Comparison of ENCODE assay signal across 23 cellular contexts in the genomic region with DNA sequence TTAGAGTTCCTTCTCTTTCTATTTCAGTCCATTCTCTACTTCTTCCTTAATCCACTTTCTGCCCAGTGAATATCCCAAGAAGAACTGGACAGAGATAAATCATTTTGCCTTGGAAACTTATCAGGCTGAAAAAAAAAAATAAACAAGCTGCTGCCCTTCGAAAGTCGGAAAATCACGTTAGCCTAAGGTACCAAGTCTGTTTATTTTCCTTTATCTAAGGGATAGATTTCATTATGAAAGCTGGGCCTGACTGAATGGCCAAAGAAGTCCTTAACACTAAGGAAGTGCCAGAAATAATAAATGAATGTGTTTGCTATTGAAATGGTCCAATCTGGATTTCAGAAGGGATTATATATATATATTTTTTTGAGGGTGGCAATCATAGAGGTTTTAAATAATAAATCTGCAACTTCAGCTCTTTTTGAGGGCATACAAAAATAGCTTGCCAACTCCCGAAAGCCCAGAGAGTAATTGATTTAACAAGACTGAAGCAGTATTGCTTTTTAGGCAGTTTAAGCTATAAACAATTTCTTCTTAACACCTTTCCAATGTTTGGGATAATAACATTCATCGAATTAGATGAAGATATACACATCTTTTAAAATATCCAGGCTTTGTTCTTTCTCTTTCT.
DNase-seq lines count a peak whose midpoint lies in the region; ATAC-seq, FAIRE-seq and TF ChIP-seq lines count a peak whose summit lies in the region.
"Had no signal": no experiment of that assay in that cellular context is flagged by ENCODE, and none has a peak within 500 bp of the region (broad histone marks: within the 10 kb centered on the region; RNA-seq: fewer than 3 reads in every experiment).

No MANE protein-coding gene starts in this region.

- intact Hi-C loops in IMR-90 (cut with micrococcal nuclease) (no loop called here), HepG2 (cut with micrococcal nuclease; ENCODE audit: unreplicated experiment) (no loop called here)

- TF ChIP-seq POLR2A in IMR-90 (IDR thresholded peaks at IDR 0.05; ENCODE audit: low read depth, low read length), result no peak
- no peak for TF ChIP-seq POLR2A in HepG2 (IDR thresholded peaks at IDR 0.05; ENCODE audit: insufficient read depth in 1 of 2, low read depth in 2 of 2, low read length in 2 of 2)

- H3K79me2 ChIP-seq in GM23248 (ENCODE audit: insufficient read depth), result no peaks in the 10 kb centered on the region
- H3K79me2 ChIP-seq in HepG2 (ENCODE audit: insufficient read depth, low read length), result no peaks in the 10 kb centered on the region

- H3K9me3 ChIP-seq in GM23248 (ENCODE audit: low read depth) (no peaks in the 10 kb centered on the region), IMR-90 (ENCODE audit: control insufficient read depth, insufficient read depth, low read length) (no peaks in the 10 kb centered on the region), HepG2 (ENCODE audit: low read length) (no peaks in the 10 kb centered on the region)
- H3K9me3 ChIP-seq: BE2C had no signal

- FAIRE-seq in HepG2 (lab: Jason Lieb, UNC), result no peak
- FAIRE-seq in frontal cortex (lab: Jason Lieb, UNC), result no peak
- FAIRE-seq: G401.6, GM12891, GM19239, H54 had no signal

- H4K20me1 ChIP-seq in GM23248 (ENCODE audit: insufficient read depth) (no peaks in the 10 kb centered on the region), IMR-90 (ENCODE audit: insufficient read depth, low read length) (no peaks in the 10 kb centered on the region), HepG2 (ENCODE audit: insufficient read depth, low read length) (no peaks in the 10 kb centered on the region)

- no peak overlapping the region for H2BK5ac ChIP-seq in IMR-90 (ENCODE audit: low read depth, low read length, poor library complexity, severe bottlenecking)

- H3K4ac ChIP-seq in IMR-90 (ENCODE audit: low read depth, low read length), result no peak overlapping the region

- no peak overlapping the region for H4K5ac ChIP-seq in IMR-90 (ENCODE audit: low read depth, low read length)

- H3K27me3 ChIP-seq in GM23248 (replicated peaks; ENCODE audit: insufficient read depth) (no peaks in the 10 kb centered on the region), IMR-90 (ENCODE audit: control insufficient read depth, insufficient read depth, low read length) (peaks cover under 1% of the 10 kb centered on the region; the same call in 1 of the 2 replicates), HepG2 (ENCODE audit: control insufficient read depth in 1 of 2, insufficient read depth in 2 of 2, low read length in 2 of 2) (peaks cover 0 to 40% of the 10 kb centered on the region in 2 experiments; a peak in 3 of 5 replicates)
- H3K27me3 ChIP-seq: BE2C had no signal

- no peak overlapping the region for H3K27ac ChIP-seq in GM23248
- H3K27ac ChIP-seq in IMR-90 (ENCODE audit: insufficient read depth, low read length), result no peak overlapping the region
- H3K27ac ChIP-seq in HepG2 (ENCODE audit: extremely low read length, insufficient read depth, low read length), result no peak overlapping the region

- DNase-seq in GM23248 (no peak), IMR-90 (no peak), choroid plexus epithelial cell (ENCODE audit: low read depth) (peak; percentile 9), HepG2 (ENCODE audit: low spot score) (no peak), HCEC 1CT (no peak), DMS79 treated with DMSO at 0.1 percent for 48 hours (lab: John Stamatoyannopoulos, UW) (no peak), frontal cortex (ENCODE audit: low spot score in 2 of 2) (no peak)
- DNase-seq: ACHN; BE2C; C1 segment of cervical spinal cord; CD4-positive, CD25-positive, alpha-beta regulatory T cell; CD8-positive, alpha-beta memory T cell; COR-L47; DMS 273 treated with DMSO at 0.1 percent for 48 hours; DMS53; KBM-7 had no signal

- H3K79me1 ChIP-seq in IMR-90 (ENCODE audit: low read depth in 1 of 2, low read length in 2 of 2), result no peaks in the 10 kb centered on the region

- WGBS in GM23248 (ENCODE audit: low coverage in 1 of 2, low lambda C conversion rate in 2 of 2, missing lambda C conversion rate in 2 of 2), 2 experiments, result 50 to 62% methylated on average over 5 of the region's 5 CpGs
- no CpG with 5 or more reads among the region's 5 CpGs for WGBS in IMR-90 (ENCODE audit: extremely low coverage in 2 of 2, insufficient read length in 1 of 2), 2 experiments
- 4% methylated on average over 5 of the region's 5 CpGs for WGBS in HepG2 (ENCODE audit: low lambda C conversion rate)

- 0 out of 2 replicates have a peak, but pooled peaks cover 7% of the 10 kb centered on the region for H3F3A ChIP-seq in GM23248 (ENCODE audit: insufficient read depth)

- BruUV-seq in IMR-90 (replicated peaks; lab: Mats Ljungman, UMichigan) (no TSS peak), HepG2 (replicated peaks; lab: Mats Ljungman, UMichigan) (no TSS peak)

- TF ChIP-seq EP300 in HepG2 (IDR thresholded peaks at IDR 0.05; ENCODE audit: low read depth in 2 of 2, low read length in 2 of 2), result no peak
- TF ChIP-seq EP300 in HepG2 (CRISPR knock-in tag; IDR thresholded peaks at IDR 0.05; ENCODE audit: borderline replicate concordance), result no peak

- H3K18ac ChIP-seq in IMR-90 (ENCODE audit: low read depth, low read length), result no peak overlapping the region

- no peak overlapping the region for H2AK5ac ChIP-seq in IMR-90 (ENCODE audit: low read depth, low read length)

- dilution Hi-C loops in IMR-90 (cut with HindIII; ENCODE audit: low sequenced_read_pairs, unreplicated experiment), result no loop called here

- H2BK15ac ChIP-seq in IMR-90 (ENCODE audit: low read depth, low read length), result no peak overlapping the region

- no peak overlapping the region for H3K4me2 ChIP-seq in GM23248 (ENCODE audit: unreplicated experiment)
- H3K4me2 ChIP-seq in IMR-90 (ENCODE audit: low read depth, low read length), result no peak overlapping the region
- H3K4me2 ChIP-seq in HepG2 (ENCODE audit: low read depth, low read length), result no peak overlapping the region
- H3K4me2 ChIP-seq: GM23338 had no signal

- H4K91ac ChIP-seq in IMR-90 (ENCODE audit: insufficient read depth, low read depth, low read length), result no peak overlapping the region

- CTCF ChIA-PET in IMR-90 (lab: Yijun Ruan, JAX) (interaction anchor here (0.6 to 1.1 kb wide), 3 partner anchors 24 to 208 kb away, joined by 3 read pairs; no protein-coding TSS in a partner anchor), HepG2 (lab: Yijun Ruan, JAX; ENCODE audit: low intra/inter-chr PET ratio, low total read pairs) (no interaction called here)

- H3K9me1 ChIP-seq in IMR-90 (ENCODE audit: insufficient read depth, low read length), result no peaks in the 10 kb centered on the region

- H3K9me2 ChIP-seq in GM23248 (ENCODE audit: insufficient read depth), result no peaks in the 10 kb centered on the region

- in situ Hi-C loops in GM23248 (cut with MboI), result loop anchor here (25.0 kb wide), 1 partner anchor 638 kb away; no protein-coding TSS in a partner anchor
- in situ Hi-C loops in IMR-90 (cut with MboI; ENCODE audit: low sequenced_read_pairs), result loop anchor here (5.0 kb wide), 1 partner anchor 112 kb away; no protein-coding TSS in a partner anchor
- in situ Hi-C loops in HepG2 (cut with HindIII; ENCODE audit: extremely low pct_ligation_motif_present, low pct_unique_long_range_greater_than_20kb), result loop anchor here (25.0 kb wide), 2 partner anchors 463 to 638 kb away; no protein-coding TSS in a partner anchor

- H3K36me3 ChIP-seq in GM23248 (ENCODE audit: low read depth) (no peaks in the 10 kb centered on the region), IMR-90 (ENCODE audit: control insufficient read depth, insufficient read depth, low read length) (no peaks in the 10 kb centered on the region), HepG2 (replicated peaks in 1 of 2; ENCODE audit: control insufficient read depth in 1 of 2, insufficient read depth in 2 of 2, low read length in 2 of 2) (no peaks in the 10 kb centered on the region)
- H3K36me3 ChIP-seq: BE2C had no signal

- H3K4me1 ChIP-seq in GM23248 (ENCODE audit: insufficient read depth) (peaks cover 17% of the 10 kb centered on the region), IMR-90 (ENCODE audit: control insufficient read depth, insufficient read depth, low read length) (peaks cover 6% of the 10 kb centered on the region), HepG2 (ENCODE audit: insufficient read depth, low read length) (no peaks in the 10 kb centered on the region)
- H3K4me1 ChIP-seq: BE2C had no signal

- H2AK9ac ChIP-seq in IMR-90 (replicated peaks; ENCODE audit: low read depth, low read length, poor library complexity), result no peak overlapping the region

- H3K9ac ChIP-seq in GM23248 (no peak overlapping the region), IMR-90 (ENCODE audit: low read depth, low read length) (no peak overlapping the region), HepG2 (ENCODE audit: insufficient read depth, low read depth, low read length) (no peak overlapping the region)

- H2AFZ ChIP-seq in GM23248 (peak overlapping the region; percentile 7; the same call in 1 of the 2 replicates), IMR-90 (replicated peaks; ENCODE audit: low read length, poor library complexity) (no peak overlapping the region), HepG2 (ENCODE audit: low read length) (no peak overlapping the region)
- H2AFZ ChIP-seq: GM23338 had no signal

- no peak overlapping the region for H2BK120ac ChIP-seq in IMR-90 (ENCODE audit: low read depth, low read length)

- no peak for TF ChIP-seq CTCF in IMR-90 (conservative IDR thresholded peaks at IDR 0.05; ENCODE audit: low read depth, low read length)
- no peak for TF ChIP-seq CTCF in choroid plexus epithelial cell (conservative IDR thresholded peaks at IDR 0.05; ENCODE audit: low read depth, low read length)
- TF ChIP-seq CTCF in HepG2 (CRISPR knock-in tag; IDR thresholded peaks at IDR 0.05), result no peak

- no peak overlapping the region for H4K8ac ChIP-seq in IMR-90 (ENCODE audit: low read depth in 2 of 2, low read length in 2 of 2)

- ATAC-seq in IMR-90 (ENCODE audit: low read depth) (no peak), HepG2 (no peak), HG03039 (IDR thresholded peaks at IDR 0.05; ENCODE audit: unreplicated experiment) (no peak)
- ATAC-seq: GM23338, HCT116 had no signal

- no peak overlapping the region for H3K56ac ChIP-seq in IMR-90 (ENCODE audit: extremely low read depth, insufficient read depth, low read length)

- no peak overlapping the region for H3K14ac ChIP-seq in IMR-90 (replicated peaks; ENCODE audit: low read depth, low read length)

- POLR2A ChIA-PET in IMR-90 (lab: Charles Lee; ENCODE audit: unreplicated experiment), result no interaction called here
- POLR2A ChIA-PET in HepG2 (lab: Yijun Ruan, JAX), result no interaction called here

- H3K23ac ChIP-seq in IMR-90 (ENCODE audit: low read depth, low read length), result no peak overlapping the region

- no peak overlapping the region for H3K4me3 ChIP-seq in GM23248
- H3K4me3 ChIP-seq in IMR-90 (ENCODE audit: insufficient read depth, low read depth, low read length), result no peak overlapping the region
- no peak overlapping the region for H3K4me3 ChIP-seq in choroid plexus epithelial cell (ENCODE audit: low read depth, low read length)
- no peak overlapping the region for H3K4me3 ChIP-seq in HepG2 (replicated peaks in 1 of 3; ENCODE audit: insufficient read depth in 1 of 3, low read depth in 2 of 3, low read length in 3 of 3)
- H3K4me3 ChIP-seq: GM23338 had no signal

- H2BK20ac ChIP-seq in IMR-90 (ENCODE audit: low read depth, low read length), result no peak overlapping the region

- TF ChIP-seq RAD21 in IMR-90 (IDR thresholded peaks at IDR 0.05; ENCODE audit: low read length) (no peak), HepG2 (CRISPR knock-in tag; IDR thresholded peaks at IDR 0.05) (no peak)

TF ChIP-seq in HepG2, 621 proteins besides CTCF, POLR2A, EP300 and RAD21 (continues in another document):
- TF ChIP-seq MAFK (conservative IDR thresholded peaks at IDR 0.05 in 1 of 2, IDR thresholded peaks at IDR 0.05 in 1 of 2; ENCODE audit: low read length in 2 of 2), result peak; percentile 58 to 81; a peak in 3 of 4 replicates
